1 cellular context compared by ENCODE assay signal in the genomic region with DNA sequence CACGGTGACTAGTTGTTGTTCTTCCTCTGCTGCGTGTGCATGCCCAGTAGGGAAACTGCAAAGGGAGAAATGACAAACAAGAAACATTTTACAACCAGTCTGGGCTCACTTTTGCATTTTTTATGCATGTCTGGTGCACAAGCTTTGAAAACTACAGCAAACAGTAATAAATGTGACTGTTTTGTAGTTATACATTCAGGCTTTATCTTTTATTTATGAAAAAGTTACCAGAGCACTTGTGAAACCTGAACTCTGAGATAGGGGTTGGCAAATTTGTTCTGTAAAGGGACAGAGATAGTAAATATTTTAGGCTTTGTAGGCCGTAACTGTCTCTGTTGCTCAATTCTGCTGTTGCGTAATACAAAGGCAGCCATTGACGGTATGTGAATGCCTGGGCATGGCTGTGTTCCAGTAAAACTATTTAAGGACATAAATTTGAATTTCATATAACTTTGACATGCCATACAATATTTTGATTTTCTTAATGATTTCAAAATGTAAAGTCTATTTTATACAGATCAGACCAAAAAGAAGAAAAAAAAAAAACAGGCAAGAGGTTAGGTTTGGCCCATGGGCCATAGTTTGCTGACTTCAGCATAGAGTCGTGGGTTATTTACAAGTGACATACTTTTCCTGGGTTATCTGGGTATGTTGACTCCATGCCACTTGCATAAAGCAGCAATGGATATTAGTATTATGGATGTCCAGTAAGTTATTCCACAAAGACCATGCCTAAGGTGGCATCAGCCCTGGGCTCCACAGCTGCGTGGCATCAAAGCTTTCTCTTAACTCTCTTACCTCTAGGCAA.
A peak's percentile ranks its signal among the peaks of the same experiment; 100 is the strongest.
TF ChIP-seq lines count a peak whose summit lies in the region.

No MANE protein-coding gene starts in this region.

TF ChIP-seq in HepG2, 621 proteins besides CTCF, POLR2A, EP300 and RAD21 (continued from another document and continues in another):
- TF ChIP-seq RNF219 (CRISPR knock-in tag; IDR thresholded peaks at IDR 0.05) (no peak), ESRRA (CRISPR knock-in tag; IDR thresholded peaks at IDR 0.05; ENCODE audit: low read depth) (no peak), TEAD3 (CRISPR knock-in tag; optimal IDR thresholded peaks at IDR 0.05; ENCODE audit: borderline replicate concordance) (peak; percentile 98), ZNF776 (CRISPR knock-in tag; IDR thresholded peaks at IDR 0.05) (no peak), SNRNP70 (IDR thresholded peaks at IDR 0.05; ENCODE audit: low read depth, low read length) (no peak), SP140L (CRISPR knock-in tag; IDR thresholded peaks at IDR 0.05; ENCODE audit: borderline replicate concordance) (peak; percentile 70; the same call in 1 of the 2 replicates), JUN (CRISPR knock-in tag; IDR thresholded peaks at IDR 0.05) (no peak; the same call in 1 of the 2 replicates), ZNF629 (CRISPR knock-in tag; conservative IDR thresholded peaks at IDR 0.05) (peak; percentile 43; the same call in 1 of the 2 replicates), ARID4A (CRISPR knock-in tag; IDR thresholded peaks at IDR 0.05; ENCODE audit: borderline replicate concordance) (peak; percentile 65; the same call in 1 of the 2 replicates), MTA1 (CRISPR knock-in tag; IDR thresholded peaks at IDR 0.05; ENCODE audit: borderline replicate concordance) (no peak; the same call in 1 of the 2 replicates), SSRP1 (CRISPR knock-in tag; IDR thresholded peaks at IDR 0.05) (peak; percentile 32; the same call in 1 of the 2 replicates), RARG (CRISPR knock-in tag; IDR thresholded peaks at IDR 0.05; ENCODE audit: low read depth) (no peak), YY1 (IDR thresholded peaks at IDR 0.05; ENCODE audit: insufficient read depth, insufficient replicate concordance, low read depth, low read length) (peak; percentile 89), ZNF530 (CRISPR knock-in tag; IDR thresholded peaks at IDR 0.05; ENCODE audit: low read depth) (no peak), MBD4 (IDR thresholded peaks at IDR 0.05; ENCODE audit: borderline replicate concordance, low read length) (peak; percentile 97), ZSCAN22 (CRISPR knock-in tag; IDR thresholded peaks at IDR 0.05) (no peak), GATAD2A (CRISPR knock-in tag; IDR thresholded peaks at IDR 0.05) (peak; percentile 100), UBTF (CRISPR knock-in tag; IDR thresholded peaks at IDR 0.05) (peak; percentile 48; the same call in 1 of the 2 replicates), ZNF788 (CRISPR knock-in tag; IDR thresholded peaks at IDR 0.05; ENCODE audit: borderline replicate concordance) (peak; percentile 88; the same call in 1 of the 2 replicates), ZNF878 (CRISPR knock-in tag; IDR thresholded peaks at IDR 0.05) (peak; percentile 88; the same call in 1 of the 2 replicates), MED8 (CRISPR knock-in tag; IDR thresholded peaks at IDR 0.05; ENCODE audit: insufficient replicate concordance) (peak; percentile 78), RERE (CRISPR knock-in tag; IDR thresholded peaks at IDR 0.05; ENCODE audit: low read depth) (peak; percentile 90), ZNF556 (CRISPR knock-in tag; IDR thresholded peaks at IDR 0.05; ENCODE audit: borderline replicate concordance) (peak; percentile 44; the same call in 1 of the 2 replicates), SMARCE1 (IDR thresholded peaks at IDR 0.05; ENCODE audit: borderline replicate concordance) (no peak), MAFF (IDR thresholded peaks at IDR 0.05; ENCODE audit: low read depth, low read length) (peak; percentile 65), SMAD1 (CRISPR knock-in tag; IDR thresholded peaks at IDR 0.05; ENCODE audit: borderline replicate concordance, low read depth) (0 out of 2 replicates have a peak, but pooled peaks have one; percentile 55), ZFP36 (IDR thresholded peaks at IDR 0.05; ENCODE audit: borderline replicate concordance, low read depth, low read length, partially characterized antibody) (no peak), ZNF709 (CRISPR knock-in tag; IDR thresholded peaks at IDR 0.05) (0 out of 2 replicates have a peak, but pooled peaks have one; percentile 18), KLF16 (CRISPR knock-in tag; IDR thresholded peaks at IDR 0.05) (peak in 1 of 2 experiments; percentile 90; a peak in 2 of 4 replicates), ZSCAN9 (CRISPR knock-in tag; IDR thresholded peaks at IDR 0.05; ENCODE audit: borderline replicate concordance) (peak; percentile 93), ZNF775 (CRISPR knock-in tag; IDR thresholded peaks at IDR 0.05; ENCODE audit: borderline replicate concordance) (no peak; the same call in 1 of the 2 replicates), ZNF30 (CRISPR knock-in tag; IDR thresholded peaks at IDR 0.05) (no peak)
- TF ChIP-seq, protein P1, sequence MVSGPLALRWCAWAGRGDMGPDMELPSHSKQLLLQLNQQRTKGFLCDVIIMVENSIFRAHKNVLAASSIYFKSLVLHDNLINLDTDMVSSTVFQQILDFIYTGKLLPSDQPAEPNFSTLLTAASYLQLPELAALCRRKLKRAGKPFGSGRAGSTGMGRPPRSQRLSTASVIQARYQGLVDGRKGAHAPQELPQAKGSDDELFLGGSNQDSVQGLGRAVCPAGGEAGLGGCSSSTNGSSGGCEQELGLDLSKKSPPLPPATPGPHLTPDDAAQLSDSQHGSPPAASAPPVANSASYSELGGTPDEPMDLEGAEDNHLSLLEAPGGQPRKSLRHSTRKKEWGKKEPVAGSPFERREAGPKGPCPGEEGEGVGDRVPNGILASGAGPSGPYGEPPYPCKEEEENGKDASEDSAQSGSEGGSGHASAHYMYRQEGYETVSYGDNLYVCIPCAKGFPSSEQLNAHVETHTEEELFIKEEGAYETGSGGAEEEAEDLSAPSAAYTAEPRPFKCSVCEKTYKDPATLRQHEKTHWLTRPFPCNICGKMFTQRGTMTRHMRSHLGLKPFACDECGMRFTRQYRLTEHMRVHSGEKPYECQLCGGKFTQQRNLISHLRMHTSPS (CRISPR knock-in tag; IDR thresholded peaks at IDR 0.05; ENCODE audit: low read depth): peak; percentile 91
- TF ChIP-seq, protein P2, sequence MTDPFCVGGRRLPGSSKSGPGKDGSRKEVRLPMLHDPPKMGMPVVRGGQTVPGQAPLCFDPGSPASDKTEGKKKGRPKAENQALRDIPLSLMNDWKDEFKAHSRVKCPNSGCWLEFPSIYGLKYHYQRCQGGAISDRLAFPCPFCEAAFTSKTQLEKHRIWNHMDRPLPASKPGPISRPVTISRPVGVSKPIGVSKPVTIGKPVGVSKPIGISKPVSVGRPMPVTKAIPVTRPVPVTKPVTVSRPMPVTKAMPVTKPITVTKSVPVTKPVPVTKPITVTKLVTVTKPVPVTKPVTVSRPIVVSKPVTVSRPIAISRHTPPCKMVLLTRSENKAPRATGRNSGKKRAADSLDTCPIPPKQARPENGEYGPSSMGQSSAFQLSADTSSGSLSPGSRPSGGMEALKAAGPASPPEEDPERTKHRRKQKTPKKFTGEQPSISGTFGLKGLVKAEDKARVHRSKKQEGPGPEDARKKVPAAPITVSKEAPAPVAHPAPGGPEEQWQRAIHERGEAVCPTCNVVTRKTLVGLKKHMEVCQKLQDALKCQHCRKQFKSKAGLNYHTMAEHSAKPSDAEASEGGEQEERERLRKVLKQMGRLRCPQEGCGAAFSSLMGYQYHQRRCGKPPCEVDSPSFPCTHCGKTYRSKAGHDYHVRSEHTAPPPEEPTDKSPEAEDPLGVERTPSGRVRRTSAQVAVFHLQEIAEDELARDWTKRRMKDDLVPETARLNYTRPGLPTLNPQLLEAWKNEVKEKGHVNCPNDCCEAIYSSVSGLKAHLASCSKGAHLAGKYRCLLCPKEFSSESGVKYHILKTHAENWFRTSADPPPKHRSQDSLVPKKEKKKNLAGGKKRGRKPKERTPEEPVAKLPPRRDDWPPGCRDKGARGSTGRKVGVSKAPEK (CRISPR knock-in tag; IDR thresholded peaks at IDR 0.05; ENCODE audit: borderline replicate concordance): no peak
